In genomic region chr2:176284451-176285049, GRCh38 we compare ENCODE assay signal across 18 cellular contexts. TPM values are rescaled to one million over a fixed set of nuclear protein-coding genes. Genes with fewer than 3 reads are reported as not detected.
DNase-seq lines count a peak whose midpoint lies in the region; ATAC-seq and TF ChIP-seq lines count a peak whose summit lies in the region.
"Had no signal": no experiment of that assay in that cellular context is flagged by ENCODE, and none has a peak within 500 bp of the region (broad histone marks: within the 10 kb centered on the region; RNA-seq: fewer than 3 reads in every experiment).

No MANE protein-coding gene starts in this region.

- no peak overlapping the region for H3K4me2 ChIP-seq in DND-41 (ENCODE audit: insufficient read depth, low read length)
- H3K4me2 ChIP-seq: PC-9 had no signal

- H2AFZ ChIP-seq in DND-41 (ENCODE audit: low read depth, low read length), result no peak overlapping the region
- H2AFZ ChIP-seq: PC-9 had no signal

- H3K27ac ChIP-seq in DND-41 (ENCODE audit: low read length), result no peak overlapping the region
- H3K27ac ChIP-seq: PC-9, SJSA1 had no signal

- ATAC-seq in DND-41 (ENCODE audit: insufficient read depth, low read depth), result peak; percentile 89

- H3K4me3 ChIP-seq in DND-41 (ENCODE audit: low read depth in 1 of 2, low read length in 2 of 2) (no peak overlapping the region), fibroblast of mammary gland (ENCODE audit: control insufficient read depth, low read depth, low read length) (no peak overlapping the region), H7 (ENCODE audit: insufficient read depth, low read depth, low read length) (no peak overlapping the region)
- H3K4me3 ChIP-seq: MG63, PC-9, SJSA1 had no signal

- H3K9me3 ChIP-seq in DND-41 (ENCODE audit: insufficient read depth, low read length, severe bottlenecking), result no peaks in the 10 kb centered on the region
- H3K9me3 ChIP-seq: BE2C, MG63, SJSA1 had no signal

- peaks cover 25% of the 10 kb centered on the region; the same call in 1 of the 2 replicates for H4K20me1 ChIP-seq in DND-41 (ENCODE audit: insufficient read depth, low read length)

- peaks cover 53% of the 10 kb centered on the region for H3K79me2 ChIP-seq in DND-41 (ENCODE audit: insufficient read depth, low read length)

- H3K27me3 ChIP-seq in DND-41 (ENCODE audit: insufficient read depth, low read length, poor library complexity), result no peaks in the 10 kb centered on the region
- H3K27me3 ChIP-seq in H7 (ENCODE audit: control insufficient read depth, insufficient read depth, low read length), result no peaks in the 10 kb centered on the region
- H3K27me3 ChIP-seq: BE2C, MG63, SJSA1 had no signal

- peak; percentile 43 for DNase-seq in D341Med (ENCODE audit: low spot score)
- no peak for DNase-seq in DND-41
- peak; percentile 81 for DNase-seq in NCI-H82 (lab: John Stamatoyannopoulos, UW)
- DNase-seq in fibroblast of mammary gland (ENCODE audit: low read depth), result peak; percentile 24
- no peak for DNase-seq in NCI-H2196 treated with DMSO at 0.1 percent for 48 hours (lab: John Stamatoyannopoulos, UW; ENCODE audit: unreplicated experiment)
- no peak for DNase-seq in NCI-H2107 treated with DMSO at 0.1 percent for 48 hours (lab: John Stamatoyannopoulos, UW; ENCODE audit: unreplicated experiment)
- DNase-seq in H7, result no peak
- DNase-seq: BE2C; CD4-positive, alpha-beta T cell; DMS79 treated with DMSO at 0.1 percent for 48 hours; GOT3; NCI-H1092; NCI-H1930; NCI-H345; NCI-H774; PC-9 had no signal

- no peaks in the 10 kb centered on the region for H3K36me3 ChIP-seq in DND-41 (ENCODE audit: insufficient read depth, low read length)
- H3K36me3 ChIP-seq in H7 (replicated peaks; ENCODE audit: control insufficient read depth, insufficient read depth, low read length), result no peaks in the 10 kb centered on the region
- H3K36me3 ChIP-seq: BE2C, MG63, SJSA1 had no signal

- TF ChIP-seq CTCF in DND-41 (IDR thresholded peaks at IDR 0.05; ENCODE audit: borderline replicate concordance, extremely low read depth, low read length, poor library complexity, severe bottlenecking) (no peak), fibroblast of mammary gland (conservative IDR thresholded peaks at IDR 0.05; ENCODE audit: control insufficient read depth, insufficient read depth, low read depth, low read length) (no peak)

- no peak overlapping the region for H3K9ac ChIP-seq in DND-41 (ENCODE audit: low read depth, low read length)

- H3K4me1 ChIP-seq in DND-41 (ENCODE audit: insufficient read depth, low read length), result peaks cover 24% of the 10 kb centered on the region

RNA-seq across cellular contexts. Expression of gene MTX2, which starts 15.3 kb away (rescaled TPM):
- total RNA-seq in H7 (2014; rRNA removed; shearing (Covaris generic)), result 45.1 and 59.6 TPM in 2 replicates

Comparison
In these comparisons a context has a peak if more than half of its experiments do, and no peak if none do; other contexts are left out.
1. DNase-seq: peak in D341Med (single experiment), NCI-H82 (single experiment) and fibroblast of mammary gland (single experiment); none in DND-41 (single experiment), NCI-H2196 treated with DMSO at 0.1 percent for 48 hours (single experiment), NCI-H2107 treated with DMSO at 0.1 percent for 48 hours (single experiment) and H7 (single experiment).